8 cellular contexts compared by ENCODE assay signal in genomic region chr11:18011633-18012313, GRCh38. TPM values are rescaled to one million over a fixed set of nuclear protein-coding genes. Genes with fewer than 3 reads are reported as not detected.
DNase-seq lines count a peak whose midpoint lies in the region; ATAC-seq, FAIRE-seq and TF ChIP-seq lines count a peak whose summit lies in the region.

No MANE protein-coding gene starts in this region.

- POLR2A ChIA-PET in CD4-positive, alpha-beta memory T cell (lab: Charles Lee; ENCODE audit: partially characterized antibody) = interaction anchor here (1.6 to 4.0 kb wide), 4 partner anchors 9 to 310 kb away, joined by 3 to 29 read pairs (median 7); partner anchors contain the start of genes GTF2H1, HPS5 and SAAL1

- CTCF ChIA-PET in CD4-positive, alpha-beta memory T cell (lab: Charles Lee; ENCODE audit: partially characterized antibody) = interaction anchor here (3.2 kb wide), 1 partner anchor 104 kb away, joined by 12 read pairs; no protein-coding TSS in a partner anchor

- H3K9me3 ChIP-seq in CD4-positive, alpha-beta memory T cell (ENCODE audit: control insufficient read depth in 1 of 2, low read length in 2 of 2) = no peaks in the 10 kb centered on the region

- H3K27me3 ChIP-seq in CD4-positive, alpha-beta memory T cell (ENCODE audit: insufficient read depth, low read length) = no peaks in the 10 kb centered on the region

- H3K36me3 ChIP-seq in CD4-positive, alpha-beta memory T cell (ENCODE audit: insufficient read depth, low read length) = peaks cover 4% of the 10 kb centered on the region

- H3K36me3 Mint-ChIP-seq in CD4-positive, alpha-beta memory T cell = peaks cover under 1 to 15% of the 10 kb centered on the region in 2 donors
- H3K36me3 Mint-ChIP-seq in chondrocyte (ENCODE audit: low read depth) (no peaks in the 10 kb centered on the region), nephron progenitor cell (ENCODE audit: low read depth) (peaks cover 5% of the 10 kb centered on the region)

- no peaks in the 10 kb centered on the region for H3K27me3 Mint-ChIP-seq in CD4-positive, alpha-beta memory T cell
- H3K27me3 Mint-ChIP-seq in chondrocyte (ENCODE audit: low read depth) = no peaks in the 10 kb centered on the region
- peaks cover 42% of the 10 kb centered on the region for H3K27me3 Mint-ChIP-seq in nephron progenitor cell (ENCODE audit: low read depth, poor library complexity)

- no peak for TF ChIP-seq CTCF in chondrocyte (IDR thresholded peaks at IDR 0.05)
- no peak for TF ChIP-seq CTCF in nephron progenitor cell (IDR thresholded peaks at IDR 0.05)

- intact Hi-C loops in CD4-positive, alpha-beta memory T cell (cut with micrococcal nuclease) = loop anchor here (2.0 to 10.0 kb wide), 4 partner anchors 311 to 1703 kb away; partner anchors contain the start of genes GTF2H1, HPS5, NAV2 and RPS13

- peaks cover 0 to 6% (median 0%) of the 10 kb centered on the region in 8 donors for H3K9me3 Mint-ChIP-seq in CD4-positive, alpha-beta memory T cell
- H3K9me3 Mint-ChIP-seq in chondrocyte (ENCODE audit: low read depth) = no peaks in the 10 kb centered on the region
- H3K9me3 Mint-ChIP-seq in nephron progenitor cell = no peaks in the 10 kb centered on the region

- peak overlapping the region; percentile 94 to 99 (median 97) for H3K27ac Mint-ChIP-seq in CD4-positive, alpha-beta memory T cell
- H3K27ac Mint-ChIP-seq in chondrocyte (ENCODE audit: unreplicated experiment) (peak overlapping the region; percentile 86), nephron progenitor cell (peak overlapping the region; percentile 24)

- FAIRE-seq in RCC 7860 (lab: Jason Lieb, UNC) = no peak

- H3K4me1 Mint-ChIP-seq in CD4-positive, alpha-beta memory T cell = peaks cover 18 to 41% (median 26%) of the 10 kb centered on the region in 4 donors
- H3K4me1 Mint-ChIP-seq in chondrocyte (ENCODE audit: low read depth) (peaks cover 22% of the 10 kb centered on the region), nephron progenitor cell (peaks cover 28% of the 10 kb centered on the region)

- peak overlapping the region; percentile 73 for H3K27ac ChIP-seq in CD4-positive, alpha-beta memory T cell (ENCODE audit: low read depth, low read length)

- ATAC-seq in GM21390 (IDR thresholded peaks at IDR 0.05; ENCODE audit: unreplicated experiment) = no peak

- H3K4me3 Mint-ChIP-seq in CD4-positive, alpha-beta memory T cell = peak overlapping the region; percentile 89 to 98 (median 94)
- H3K4me3 Mint-ChIP-seq in chondrocyte (ENCODE audit: unreplicated experiment) (peak overlapping the region; percentile 99), nephron progenitor cell (peak overlapping the region; percentile 94)

- H3K4me3 ChIP-seq in CD4-positive, alpha-beta memory T cell (ENCODE audit: low read length in 2 of 2) = peak overlapping the region in 1 of 2 donors; percentile 94

- H3K4me1 ChIP-seq in CD4-positive, alpha-beta memory T cell (ENCODE audit: insufficient read depth, low read length) = peaks cover 19% of the 10 kb centered on the region

- peak in 1 of 5 donors; percentile 49 for DNase-seq in CD4-positive, alpha-beta memory T cell
- DNase-seq in NCI-H69 (lab: John Stamatoyannopoulos, UW) = peak; percentile 56
- DNase-seq in chondrocyte (ENCODE audit: low spot score) = no peak
- DNase-seq in nephron progenitor cell = no peak
- DNase-seq in T1000 (lab: John Stamatoyannopoulos, UW) = no peak
- DNase-seq in activated CD8-positive, alpha-beta memory T cell treated with anti-CD3 and anti-CD28 coated beads, Interleukin-2, amount 50 U/mL, for 4 hours = no peak
- no peak for DNase-seq in RCC 7860 (ENCODE audit: low spot score)

RNA-seq across cellular contexts. Expression of gene SERGEF, which starts 1.1 kb away (rescaled TPM):
- total RNA-seq in CD4-positive, alpha-beta memory T cell = 10 to 100 TPM; 46.2 to 54.1 TPM
- polyA plus RNA-seq in CD4-positive, alpha-beta memory T cell = 10 to 100 TPM; 73.3 to 82.7 TPM
- total RNA-seq in chondrocyte = 34.3 to 37.6 TPM (median 36.6 TPM) in 3 replicates

RNA-seq across cellular contexts. Expression of gene TPH1, which starts 34.3 kb away (rescaled TPM):
- 1 to 10 TPM; 1.0 to 1.3 TPM for total RNA-seq in CD4-positive, alpha-beta memory T cell
- not detected for polyA plus RNA-seq in CD4-positive, alpha-beta memory T cell
- total RNA-seq in chondrocyte = 0.99 to 6.4 TPM (median 5.0 TPM) in 3 replicates

Comparison
In these comparisons a context has a peak if more than half of its experiments do, and no peak if none do; other contexts are left out.
1. H3K27ac Mint-ChIP-seq: peak in every context shown above with its lines; median percentile 97 in CD4-positive, alpha-beta memory T cell; 86 in chondrocyte; 24 in nephron progenitor cell.